16 cellular contexts compared by ENCODE assay signal in genomic region chr3:46903341-46904302, GRCh38. TPM values are rescaled to one million over a fixed set of nuclear protein-coding genes. Genes with fewer than 3 reads are reported as not detected.
DNase-seq lines count a peak whose midpoint lies in the region; ATAC-seq and TF ChIP-seq lines count a peak whose summit lies in the region.
"Had no signal": no experiment of that assay in that cellular context is flagged by ENCODE, and none has a peak within 500 bp of the region (broad histone marks: within the 10 kb centered on the region; RNA-seq: fewer than 3 reads in every experiment).

No MANE protein-coding gene starts in this region.

- CTCF ChIA-PET in activated CD4-positive, alpha-beta memory T cell treated with anti-CD3 and anti-CD28 coated beads, Interleukin-2, amount 10 ng/mL, durations not matched to agents 7 days and 5 days (lab: Charles Lee) = no interaction called here
- CTCF ChIA-PET in activated CD8-positive, alpha-beta T cell treated with anti-CD3 and anti-CD28 coated beads, Interleukin-2, amount 10 ng/mL, durations not matched to agents 7 days and 5 days (lab: Charles Lee) = interaction anchor here (1.7 kb wide), 1 partner anchor 8 kb away, joined by 5 read pairs; no protein-coding TSS in a partner anchor

- no peaks in the 10 kb centered on the region for H3K9me3 ChIP-seq in left lung
- no peaks in the 10 kb centered on the region for H3K9me3 ChIP-seq in esophagus squamous epithelium
- H3K9me3 ChIP-seq: HAP-1, right lobe of liver, transverse colon had no signal

- H3K4me3 Mint-ChIP-seq in activated CD4-positive, alpha-beta memory T cell treated with anti-CD3 and anti-CD28 coated beads, Interleukin-2, amount 10 ng/mL, durations not matched to agents 7 days and 5 days = no peak overlapping the region
- no peak overlapping the region for H3K4me3 Mint-ChIP-seq in activated CD8-positive, alpha-beta T cell treated with anti-CD3 and anti-CD28 coated beads, Interleukin-2, amount 10 ng/mL, durations not matched to agents 7 days and 5 days
- H3K4me3 Mint-ChIP-seq: activated CD4-positive, alpha-beta T cell treated with anti-CD3 and anti-CD28 coated beads, Interleukin-2, amount 10 ng/mL, durations not matched to agents 24 days and 14 days; CD4-positive, CD25-positive, alpha-beta regulatory T cell had no signal

- H3K36me3 ChIP-seq in left lung (no peaks in the 10 kb centered on the region), esophagus squamous epithelium (no peaks in the 10 kb centered on the region)
- H3K36me3 ChIP-seq: HAP-1, right lobe of liver, transverse colon had no signal

- H3K27me3 Mint-ChIP-seq in activated CD4-positive, alpha-beta memory T cell treated with anti-CD3 and anti-CD28 coated beads, Interleukin-2, amount 10 ng/mL, durations not matched to agents 7 days and 5 days = peaks cover 5% of the 10 kb centered on the region
- peaks cover 5% of the 10 kb centered on the region for H3K27me3 Mint-ChIP-seq in activated CD8-positive, alpha-beta T cell treated with anti-CD3 and anti-CD28 coated beads, Interleukin-2, amount 10 ng/mL, durations not matched to agents 7 days and 5 days (ENCODE audit: low read depth)

- H3K27me3 ChIP-seq in left lung (peaks cover under 1 to 15% of the 10 kb centered on the region in 2 donors), esophagus squamous epithelium (peaks cover 0 to 18% (median 0%) of the 10 kb centered on the region in 4 donors)
- H3K27me3 ChIP-seq: right lobe of liver had no signal

- no peaks in the 10 kb centered on the region for H3K36me3 Mint-ChIP-seq in activated CD4-positive, alpha-beta memory T cell treated with anti-CD3 and anti-CD28 coated beads, Interleukin-2, amount 10 ng/mL, durations not matched to agents 7 days and 5 days (ENCODE audit: low read depth)
- no peaks in the 10 kb centered on the region for H3K36me3 Mint-ChIP-seq in activated CD8-positive, alpha-beta T cell treated with anti-CD3 and anti-CD28 coated beads, Interleukin-2, amount 10 ng/mL, durations not matched to agents 7 days and 5 days (ENCODE audit: low read depth)
- H3K36me3 Mint-ChIP-seq: CD4-positive, CD25-positive, alpha-beta regulatory T cell had no signal

- H3K27ac ChIP-seq in left lung (no peak overlapping the region), esophagus squamous epithelium (no peak overlapping the region)
- H3K27ac ChIP-seq: right lobe of liver, transverse colon had no signal

- peak; percentile 5 for ATAC-seq in left lung
- no peak for ATAC-seq in activated CD8-positive, alpha-beta T cell treated with anti-CD3 and anti-CD28 coated beads, Interleukin-2, amount 10 ng/mL, durations not matched to agents 7 days and 5 days

- POLR2A ChIA-PET in activated CD4-positive, alpha-beta memory T cell treated with anti-CD3 and anti-CD28 coated beads, Interleukin-2, amount 10 ng/mL, durations not matched to agents 7 days and 5 days (lab: Charles Lee) = no interaction called here
- POLR2A ChIA-PET in activated CD8-positive, alpha-beta T cell treated with anti-CD3 and anti-CD28 coated beads, Interleukin-2, amount 10 ng/mL, durations not matched to agents 7 days and 5 days (lab: Charles Lee) = no interaction called here

- H3K4me3 ChIP-seq in AG10803 (ENCODE audit: low read length) = no peak overlapping the region
- no peak overlapping the region for H3K4me3 ChIP-seq in left lung
- no peak overlapping the region for H3K4me3 ChIP-seq in esophagus squamous epithelium
- H3K4me3 ChIP-seq: HAP-1, right lobe of liver, transverse colon had no signal

- no peaks in the 10 kb centered on the region for H3K9me3 Mint-ChIP-seq in activated CD4-positive, alpha-beta memory T cell treated with anti-CD3 and anti-CD28 coated beads, Interleukin-2, amount 10 ng/mL, durations not matched to agents 7 days and 5 days
- H3K9me3 Mint-ChIP-seq in activated CD8-positive, alpha-beta T cell treated with anti-CD3 and anti-CD28 coated beads, Interleukin-2, amount 10 ng/mL, durations not matched to agents 7 days and 5 days (ENCODE audit: insufficient read depth) = no peaks in the 10 kb centered on the region
- H3K9me3 Mint-ChIP-seq: activated CD4-positive, alpha-beta T cell treated with anti-CD3 and anti-CD28 coated beads, Interleukin-2, amount 10 ng/mL, durations not matched to agents 24 days and 14 days; CD4-positive, CD25-positive, alpha-beta regulatory T cell had no signal

- DNase-seq in AG10803 (ENCODE audit: low read depth) (peak; percentile 60), HS-27A (ENCODE audit: low read depth) (peak; percentile 60), amniotic epithelial cell (ENCODE audit: low read depth) (peak; percentile 13), left lung (peak in 1 of 2 donors; percentile 35), NCI-H2171 treated with DMSO at 0.1 percent for 48 hours (lab: John Stamatoyannopoulos, UW) (no peak), esophagus squamous epithelium (lab: John Stamatoyannopoulos, UW) (no peak)
- no peak for DNase-seq in activated CD4-positive, alpha-beta memory T cell treated with anti-CD3 and anti-CD28 coated beads, Interleukin-2, amount 10 ng/mL, durations not matched to agents 7 days and 5 days
- no peak for DNase-seq in activated CD8-positive, alpha-beta T cell treated with anti-CD3 and anti-CD28 coated beads, Interleukin-2, amount 10 ng/mL, durations not matched to agents 7 days and 5 days
- DNase-seq: activated CD4-positive, alpha-beta T cell treated with anti-CD3 and anti-CD28 coated beads, Interleukin-2, amount 10 ng/mL, durations not matched to agents 24 days and 14 days; CD4-positive, CD25-positive, alpha-beta regulatory T cell; hypothalamus; NCI-H1048; NCI-H748 treated with DMSO at 0.1 percent for 48 hours; transverse colon had no signal

- peaks cover 5 to 23% of the 10 kb centered on the region in 2 donors for H3K4me1 ChIP-seq in left lung
- H3K4me1 ChIP-seq in esophagus squamous epithelium = peaks cover 8 to 14% (median 8%) of the 10 kb centered on the region in 3 donors
- H3K4me1 ChIP-seq: HAP-1 had no signal

- TF ChIP-seq POLR2A in esophagus squamous epithelium (IDR thresholded peaks at IDR 0.05) = no peak

- no peak overlapping the region for H3K27ac Mint-ChIP-seq in activated CD4-positive, alpha-beta memory T cell treated with anti-CD3 and anti-CD28 coated beads, Interleukin-2, amount 10 ng/mL, durations not matched to agents 7 days and 5 days
- no peak overlapping the region for H3K27ac Mint-ChIP-seq in activated CD8-positive, alpha-beta T cell treated with anti-CD3 and anti-CD28 coated beads, Interleukin-2, amount 10 ng/mL, durations not matched to agents 7 days and 5 days
- H3K27ac Mint-ChIP-seq: activated CD4-positive, alpha-beta T cell treated with anti-CD3 and anti-CD28 coated beads, Interleukin-2, amount 10 ng/mL, durations not matched to agents 24 days and 14 days; CD4-positive, CD25-positive, alpha-beta regulatory T cell had no signal

- intact Hi-C loops in left lung (cut with DNase I) = no loop called here
- intact Hi-C loops in esophagus squamous epithelium (cut with DNase I) = no loop called here

- 68 to 72% methylated on average over 9 to 12 of the region's 21 CpGs for WGBS in esophagus squamous epithelium, 2 donors

- TF ChIP-seq CTCF in AG10803 (conservative IDR thresholded peaks at IDR 0.05; ENCODE audit: low read length) (no peak), left lung (IDR thresholded peaks at IDR 0.05) (no peak), esophagus squamous epithelium (IDR thresholded peaks at IDR 0.05) (no peak)

- peaks cover 9% of the 10 kb centered on the region for H3K4me1 Mint-ChIP-seq in activated CD4-positive, alpha-beta memory T cell treated with anti-CD3 and anti-CD28 coated beads, Interleukin-2, amount 10 ng/mL, durations not matched to agents 7 days and 5 days
- H3K4me1 Mint-ChIP-seq in activated CD8-positive, alpha-beta T cell treated with anti-CD3 and anti-CD28 coated beads, Interleukin-2, amount 10 ng/mL, durations not matched to agents 7 days and 5 days (ENCODE audit: low read depth) = no peaks in the 10 kb centered on the region
- H3K4me1 Mint-ChIP-seq: activated CD4-positive, alpha-beta T cell treated with anti-CD3 and anti-CD28 coated beads, Interleukin-2, amount 10 ng/mL, durations not matched to agents 24 days and 14 days had no signal

RNA-seq across cellular contexts. Expression of gene PTH1R, which starts 26.1 kb away (rescaled TPM):
- 10 to 100 TPM; 12.0 to 22.8 TPM for total RNA-seq in left lung
- not detected for total RNA-seq in activated CD4-positive, alpha-beta memory T cell treated with anti-CD3 and anti-CD28 coated beads, Interleukin-2, amount 10 ng/mL, durations not matched to agents 7 days and 5 days
- total RNA-seq in activated CD8-positive, alpha-beta T cell treated with anti-CD3 and anti-CD28 coated beads, Interleukin-2, amount 10 ng/mL, durations not matched to agents 7 days and 5 days = not detected
- 1 to 10 TPM in 3 of 4 donors, under 1 TPM in 1; 0.40 to 1.9 (median 1.5) TPM for total RNA-seq in esophagus squamous epithelium
- total RNA-seq: activated CD4-positive, alpha-beta T cell treated with anti-CD3 and anti-CD28 coated beads, Interleukin-2, amount 10 ng/mL, durations not matched to agents 24 days and 14 days; CD4-positive, CD25-positive, alpha-beta regulatory T cell had no signal

RNA-seq across cellular contexts. Expression of gene MYL3, which starts 40.4 kb away (rescaled TPM):
- 1 to 10 TPM; 3.1 to 4.9 TPM for total RNA-seq in left lung
- not detected for total RNA-seq in activated CD4-positive, alpha-beta memory T cell treated with anti-CD3 and anti-CD28 coated beads, Interleukin-2, amount 10 ng/mL, durations not matched to agents 7 days and 5 days
- total RNA-seq in activated CD8-positive, alpha-beta T cell treated with anti-CD3 and anti-CD28 coated beads, Interleukin-2, amount 10 ng/mL, durations not matched to agents 7 days and 5 days = not detected
- 1 to 10 TPM in 1 of 4 donors, under 1 TPM in 1, not detected in 2; 0.38 to 1.1 TPM for total RNA-seq in esophagus squamous epithelium
- total RNA-seq: activated CD4-positive, alpha-beta T cell treated with anti-CD3 and anti-CD28 coated beads, Interleukin-2, amount 10 ng/mL, durations not matched to agents 24 days and 14 days; CD4-positive, CD25-positive, alpha-beta regulatory T cell had no signal

Comparison
In these comparisons a context has a peak if more than half of its experiments do, and no peak if none do; other contexts are left out.
1. DNase-seq: peak in AG10803 (single experiment), HS-27A (single experiment) and amniotic epithelial cell (single experiment); none in activated CD4-positive, alpha-beta memory T cell treated with anti-CD3 and anti-CD28 coated beads, Interleukin-2, amount 10 ng/mL, durations not matched to agents 7 days and 5 days (single experiment), NCI-H2171 treated with DMSO at 0.1 percent for 48 hours (single experiment), activated CD8-positive, alpha-beta T cell treated with anti-CD3 and anti-CD28 coated beads, Interleukin-2, amount 10 ng/mL, durations not matched to agents 7 days and 5 days (single experiment) and esophagus squamous epithelium (single experiment).
2. RNA of gene PTH1R, which starts 26.1 kb away (total RNA-seq): 12.0 to 22.8 TPM in left lung; 0.40 to 1.9 TPM in esophagus squamous epithelium, not detected in activated CD4-positive, alpha-beta memory T cell treated with anti-CD3 and anti-CD28 coated beads, Interleukin-2, amount 10 ng/mL, durations not matched to agents 7 days and 5 days and not detected in activated CD8-positive, alpha-beta T cell treated with anti-CD3 and anti-CD28 coated beads, Interleukin-2, amount 10 ng/mL, durations not matched to agents 7 days and 5 days; every median in the first group is over 4 times any median in the second.